In genomic region chr12:94231718-94232117, GRCh38 we compare ENCODE assay signal across 14 cellular contexts.
DNase-seq lines count a peak whose midpoint lies in the region; ATAC-seq, FAIRE-seq and TF ChIP-seq lines count a peak whose summit lies in the region.
"Had no signal": no experiment of that assay in that cellular context is flagged by ENCODE, and none has a peak within 500 bp of the region (broad histone marks: within the 10 kb centered on the region; RNA-seq: fewer than 3 reads in every experiment).

No MANE protein-coding gene starts in this region.

- CTCF ChIA-PET in GM12878 (lab: Yijun Ruan, JAX), result interaction anchor here (1.1 to 1.4 kb wide), 2 partner anchors 24 to 82 kb away, joined by 3 read pairs; no protein-coding TSS in a partner anchor

- H2AFZ ChIP-seq in GM12878 (ENCODE audit: control insufficient read depth, low read depth, low read length), result no peak overlapping the region

- SMC1A ChIA-PET in GM12878 (lab: Charles Lee; ENCODE audit: uncharacterized antibody, unreplicated experiment), result interaction anchor here (0.9 to 2.1 kb wide), 4 partner anchors 12 to 80 kb away, joined by 3 to 13 read pairs (median 6); no protein-coding TSS in a partner anchor

- H3K4me1 ChIP-seq in GM12878 (ENCODE audit: control insufficient read depth, insufficient read depth, low read length) (peaks cover 30% of the 10 kb centered on the region), testis (peaks cover 4% of the 10 kb centered on the region), uterus (no peaks in the 10 kb centered on the region)

- TF ChIP-seq CTCF in GM12878 (IDR thresholded peaks at IDR 0.05 in 2 of 3, conservative IDR thresholded peaks at IDR 0.05 in 1 of 3; ENCODE audit: control insufficient read depth in 2 of 3, extremely low read depth in 1 of 3, insufficient read depth in 1 of 3, low read depth in 3 of 3, low read length in 3 of 3) (no peak), testis (IDR thresholded peaks at IDR 0.05) (no peak), uterus (IDR thresholded peaks at IDR 0.05) (no peak)

- H3K79me2 ChIP-seq in GM12878 (ENCODE audit: control insufficient read depth, insufficient read depth, low read length), result no peaks in the 10 kb centered on the region

- H3K4me3 ChIP-seq in GM12878 (no peak overlapping the region), testis (no peak overlapping the region), uterus (no peak overlapping the region)

- H4K20me1 ChIP-seq in GM12878 (ENCODE audit: control insufficient read depth, insufficient read depth), result no peaks in the 10 kb centered on the region

- H3K27ac ChIP-seq in GM12878 (ENCODE audit: control insufficient read depth, insufficient read depth) (no peak overlapping the region), testis (peak overlapping the region; percentile 1 to 27), uterus (no peak overlapping the region)

- H3K27me3 ChIP-seq in GM12878 (replicated peaks in 1 of 2; ENCODE audit: control insufficient read depth in 2 of 2, insufficient read depth in 2 of 2, low read length in 1 of 2) (no peaks in the 10 kb centered on the region), testis (no peaks in the 10 kb centered on the region), uterus (no peaks in the 10 kb centered on the region)

- no peak for ATAC-seq in GM12878
- ATAC-seq: PC-3, SK-N-SH treated with all-trans-retinoic acid at 6 μM for 48 hours had no signal

- RAD21 ChIA-PET in GM12878 (lab: Charles Lee; ENCODE audit: unreplicated experiment), result interaction anchor here (0.9 to 1.2 kb wide), 2 partner anchors 24 to 77 kb away, joined by 3 read pairs; no protein-coding TSS in a partner anchor

- H3K9me3 ChIP-seq in GM12878 (replicated peaks; ENCODE audit: control insufficient read depth, insufficient read depth, low read length) (no peaks in the 10 kb centered on the region; the same call in 2 of the 3 replicates), testis (no peaks in the 10 kb centered on the region), uterus (no peaks in the 10 kb centered on the region)

- H3K36me3 ChIP-seq in GM12878 (ENCODE audit: control insufficient read depth in 2 of 2, insufficient read depth in 2 of 2, low read length in 1 of 2) (peaks cover 0 to 23% of the 10 kb centered on the region in 2 experiments; a peak in 3 of 4 replicates), testis (ENCODE audit: low read depth, missing control alignments) (no peaks in the 10 kb centered on the region), uterus (no peaks in the 10 kb centered on the region)

- 75% methylated on average over 3 of the region's 3 CpGs for WGBS in GM12878 (ENCODE audit: insufficient coverage, insufficient replicate concordance, low lambda C conversion rate, missing lambda C conversion rate)
- WGBS in testis, 2 donors, result 80 to 87% methylated on average over 3 of the region's 3 CpGs

- no peak overlapping the region for H3K9ac ChIP-seq in GM12878 (ENCODE audit: control insufficient read depth, insufficient read depth, low read length)

- BruUV-seq in GM12878 (replicated peaks; lab: Mats Ljungman, UMichigan), result no TSS peak

- intact Hi-C loops in GM12878 (cut with micrococcal nuclease; ENCODE audit: unreplicated experiment), result no loop called here
- intact Hi-C loops in testis (cut with DNase I; ENCODE audit: low total_unique reads), result no loop called here
- intact Hi-C loops in uterus (cut with DNase I; ENCODE audit: low total_unique reads), result no loop called here

- no peak for TF ChIP-seq RAD21 in GM12878 (IDR thresholded peaks at IDR 0.05; ENCODE audit: insufficient read depth, low read depth, low read length)

- TF ChIP-seq POLR2A in GM12878 (IDR thresholded peaks at IDR 0.05; ENCODE audit: low read depth, low read length) (no peak), testis (IDR thresholded peaks at IDR 0.05) (no peak), uterus (IDR thresholded peaks at IDR 0.05) (no peak)

- in situ Hi-C loops in GM12878 (cut with MboI), result no loop called here

- no peak overlapping the region for H3K4me2 ChIP-seq in GM12878 (ENCODE audit: control insufficient read depth, insufficient read depth)

- DNase-seq in NOMO-1 (lab: John Stamatoyannopoulos, UW; ENCODE audit: unreplicated experiment in 2 of 2) (peak; percentile 47 to 64), SKM-1 treated with dmso at 0.1 percent for 144 hours (lab: John Stamatoyannopoulos, UW; ENCODE audit: unreplicated experiment) (peak; percentile 18), GM12878 (ENCODE audit: low read depth, low spot score) (no peak), testis (no peak), HT-29 (ENCODE audit: low spot score) (no peak), HuH-7.5 (ENCODE audit: low spot score) (no peak), uterus (no peak)
- DNase-seq: C1 segment of cervical spinal cord, NCI-H1105, PC-3, RPMI8226, SIG-M5 had no signal

- FAIRE-seq in GM12878 (lab: Jason Lieb, UNC), result no peak
- FAIRE-seq: D721Med had no signal

- POLR2A ChIA-PET in GM12878 (lab: Charles Lee), result interaction anchor here (0.6 to 1.7 kb wide), 3 partner anchors 10 to 26 kb away, joined by 3 to 6 read pairs (median 3); no protein-coding TSS in a partner anchor

- TF ChIP-seq EP300 in GM12878 (IDR thresholded peaks at IDR 0.05; ENCODE audit: borderline replicate concordance in 1 of 2, control insufficient read depth in 1 of 2, low read depth in 2 of 2, low read length in 2 of 2), result no peak

TF ChIP-seq in GM12878, 131 proteins besides CTCF, POLR2A, EP300 and RAD21:
- TF ChIP-seq MYB (IDR thresholded peaks at IDR 0.05; ENCODE audit: borderline replicate concordance, low read depth, low read length) (no peak), NFIC (IDR thresholded peaks at IDR 0.05; ENCODE audit: low read depth, low read length) (no peak), ATF7 (IDR thresholded peaks at IDR 0.05; ENCODE audit: low read depth) (peak; percentile 59; the same call in 1 of the 2 replicates), BCL3 (IDR thresholded peaks at IDR 0.05; ENCODE audit: borderline replicate concordance, insufficient read depth, low read depth, low read length, poor library complexity, severe bottlenecking) (no peak), SMC3 (IDR thresholded peaks at IDR 0.05; ENCODE audit: borderline replicate concordance, low read length) (no peak), IKZF2 (IDR thresholded peaks at IDR 0.05) (no peak), REST (IDR thresholded peaks at IDR 0.05; ENCODE audit: low read depth, low read length) (no peak), SIX5 (IDR thresholded peaks at IDR 0.05; ENCODE audit: low read depth, low read length, severe bottlenecking) (no peak)

Comparison
In these comparisons a context has a peak if more than half of its experiments do, and no peak if none do; other contexts are left out.
1. DNase-seq: peak in NOMO-1 (2 of 2) and SKM-1 treated with dmso at 0.1 percent for 144 hours (single experiment); none in GM12878 (single experiment), testis (single experiment), HT-29 (single experiment), HuH-7.5 (single experiment) and uterus (0 of 2).
2. H3K27ac ChIP-seq: peak in testis (2 of 2); none in GM12878 (single experiment) and uterus (0 of 2).